Comparison of ENCODE assay signal across 12 cellular contexts in genomic region chr10:118501637-118502440, GRCh38.
DNase-seq lines count a peak whose midpoint lies in the region; ATAC-seq lines count a peak whose summit lies in the region.
"Had no signal": no experiment of that assay in that cellular context is flagged by ENCODE, and none has a peak within 500 bp of the region (broad histone marks: within the 10 kb centered on the region; RNA-seq: fewer than 3 reads in every experiment).

No MANE protein-coding gene starts in this region.

- H3K9ac ChIP-seq in adipocyte (ENCODE audit: low read length): no peak overlapping the region

- no peak for ATAC-seq in GM18502 (IDR thresholded peaks at IDR 0.05; ENCODE audit: poor library complexity, unreplicated experiment)

- H3K4me3 ChIP-seq in ACC112 (ENCODE audit: low read depth, low read length) (no peak overlapping the region), adipocyte (ENCODE audit: low read length) (peak overlapping the region; percentile 7)

- H2AFZ ChIP-seq in ACC112 (ENCODE audit: low read length, unreplicated experiment): no peak overlapping the region

- H3K79me2 ChIP-seq in ACC112 (ENCODE audit: control insufficient read depth, insufficient read depth, low read length, unreplicated experiment): no peaks in the 10 kb centered on the region

- H3K4me1 ChIP-seq in ACC112 (ENCODE audit: control insufficient read depth, insufficient read depth, low read length, unreplicated experiment): peaks cover 29% of the 10 kb centered on the region
- peaks cover 43% of the 10 kb centered on the region for H3K4me1 ChIP-seq in adipocyte (ENCODE audit: control insufficient read depth, insufficient read depth, low read length)

- no peaks in the 10 kb centered on the region for H3K9me3 ChIP-seq in adipocyte (ENCODE audit: control insufficient read depth, low read length)

- no peaks in the 10 kb centered on the region for H3K36me3 ChIP-seq in ACC112 (ENCODE audit: insufficient read depth, low read length)
- H3K36me3 ChIP-seq in adipocyte (ENCODE audit: control insufficient read depth, insufficient read depth, low read length, severe bottlenecking): no peaks in the 10 kb centered on the region

- H3K27me3 ChIP-seq in ACC112 (ENCODE audit: insufficient read depth, low read length): peaks cover 8% of the 10 kb centered on the region; the same call in 1 of the 2 replicates
- H3K27me3 ChIP-seq in adipocyte (replicated peaks; ENCODE audit: control insufficient read depth, insufficient read depth, low read length): no peaks in the 10 kb centered on the region

- peak overlapping the region; percentile 84 for H3K27ac ChIP-seq in ACC112 (ENCODE audit: low read depth, low read length)

- DNase-seq in HS-5 (ENCODE audit: low read depth): peak; percentile 82
- DNase-seq in adipocyte (ENCODE audit: low read depth): peak; percentile 49
- peak; percentile 11 for DNase-seq in iPS-NIHi11 (ENCODE audit: low spot score)
- no peak for DNase-seq in NCI-H1417 treated with DMSO at 0.1 percent for 48 hours (lab: John Stamatoyannopoulos, UW)
- DNase-seq in stimulated activated CD4-positive, alpha-beta T cell treated with anti-CD3 and anti-CD28 coated beads, Interleukin-2, amount 100 ng/mL, for 48 hours: no peak
- DNase-seq in NCI-H146 (lab: John Stamatoyannopoulos, UW): no peak
- DNase-seq: activated CD4-positive, alpha-beta memory T cell treated with anti-CD3 and anti-CD28 coated beads, Interleukin-2, amount 10 ng/mL, durations not matched to agents 7 days and 5 days; activated naive CD8-positive, alpha-beta T cell treated with anti-CD3 and anti-CD28 coated beads, Interleukin-2, amount 10 ng/mL, durations not matched to agents 7 days and 5 days; effector CD8-positive, alpha-beta T cell; NCI-H2029 treated with DMSO at 0.1 percent for 48 hours had no signal

Comparison
In these comparisons a context has a peak if more than half of its experiments do, and no peak if none do; other contexts are left out.
1. DNase-seq: peak in HS-5 (single experiment), adipocyte (single experiment) and iPS-NIHi11 (single experiment); none in NCI-H1417 treated with DMSO at 0.1 percent for 48 hours (single experiment), stimulated activated CD4-positive, alpha-beta T cell treated with anti-CD3 and anti-CD28 coated beads, Interleukin-2, amount 100 ng/mL, for 48 hours (0 of 2) and NCI-H146 (single experiment).